ENCODE assay signal across 14 cellular contexts in genomic region chr2:201196003-201196402, GRCh38.
"Had no signal": no experiment of that assay in that cellular context is flagged by ENCODE, and none has a peak within 500 bp of the region (broad histone marks: within the 10 kb centered on the region; RNA-seq: fewer than 3 reads in every experiment).

No MANE protein-coding gene starts in this region.

- H3K27ac ChIP-seq: adrenal gland, cardiac muscle cell, esophagus muscularis mucosa had no signal

- H3K27ac Mint-ChIP-seq: activated B cell treated with CpG ODN at 0.5 μM for 24 hours; activated CD4-positive, alpha-beta T cell treated with anti-CD3 and anti-CD28 coated beads, Interleukin-2, amount 10 ng/mL, durations not matched to agents 24 days and 14 days; stimulated activated naive CD8-positive, alpha-beta T cell treated with anti-CD3 and anti-CD28 coated beads, Interleukin-15, amount 100 ng/mL, for 72 hours; T-helper 1 cell treated with Interleukin-12 subunit alpha and Interleukin-12 subunit beta and Interleukin-4 antibody, amounts not matched to agents 30 μg/mL and 1 μg/mL, for 36 hours had no signal

- H3K27me3 ChIP-seq: adrenal gland, cardiac muscle cell, esophagus muscularis mucosa, upper lobe of left lung had no signal

- H3K36me3 ChIP-seq: adrenal gland, cardiac muscle cell had no signal

- FAIRE-seq: endometrium had no signal

- DNase-seq: activated B cell treated with CpG ODN at 0.5 μM for 24 hours; activated CD4-positive, alpha-beta T cell treated with anti-CD3 and anti-CD28 coated beads, Interleukin-2, amount 10 ng/mL, durations not matched to agents 24 days and 14 days; activated CD8-positive, alpha-beta memory T cell treated with anti-CD3 and anti-CD28 coated beads for 24 hours; activated naive CD4-positive, alpha-beta T cell treated with anti-CD3 and anti-CD28 coated beads, Interleukin-2, amount 50 U/mL, for 16 hours; adrenal gland; naive B cell; stimulated activated CD4-positive, alpha-beta T cell treated with anti-CD3 and anti-CD28 coated beads, Interleukin-1b, Interleukin-23, amount 100 ng/mL, for 48 hours; stimulated activated naive CD8-positive, alpha-beta T cell treated with anti-CD3 and anti-CD28 coated beads, Interleukin-15, amount 100 ng/mL, for 72 hours; upper lobe of left lung had no signal

- H3K27me3 Mint-ChIP-seq: activated B cell treated with CpG ODN at 0.5 μM for 24 hours; activated CD4-positive, alpha-beta T cell treated with anti-CD3 and anti-CD28 coated beads, Interleukin-2, amount 10 ng/mL, durations not matched to agents 24 days and 14 days; naive B cell; stimulated activated naive CD8-positive, alpha-beta T cell treated with anti-CD3 and anti-CD28 coated beads, Interleukin-15, amount 100 ng/mL, for 72 hours had no signal

- H3K9me3 Mint-ChIP-seq: activated B cell treated with CpG ODN at 0.5 μM for 24 hours; activated CD4-positive, alpha-beta T cell treated with anti-CD3 and anti-CD28 coated beads, Interleukin-2, amount 10 ng/mL, durations not matched to agents 24 days and 14 days; stimulated activated naive CD8-positive, alpha-beta T cell treated with anti-CD3 and anti-CD28 coated beads, Interleukin-15, amount 100 ng/mL, for 72 hours; T-helper 1 cell treated with Interleukin-12 subunit alpha and Interleukin-12 subunit beta and Interleukin-4 antibody, amounts not matched to agents 30 μg/mL and 1 μg/mL, for 36 hours had no signal

- H3K4me3 Mint-ChIP-seq: activated B cell treated with CpG ODN at 0.5 μM for 24 hours; activated CD4-positive, alpha-beta T cell treated with anti-CD3 and anti-CD28 coated beads, Interleukin-2, amount 10 ng/mL, durations not matched to agents 24 days and 14 days; stimulated activated naive CD8-positive, alpha-beta T cell treated with anti-CD3 and anti-CD28 coated beads, Interleukin-15, amount 100 ng/mL, for 72 hours; T-helper 1 cell treated with Interleukin-12 subunit alpha and Interleukin-12 subunit beta and Interleukin-4 antibody, amounts not matched to agents 30 μg/mL and 1 μg/mL, for 36 hours had no signal

- H3K4me3 ChIP-seq: adrenal gland, cardiac muscle cell, esophagus muscularis mucosa, upper lobe of left lung had no signal

- ATAC-seq: sciatic nerve; stimulated activated naive CD8-positive, alpha-beta T cell treated with anti-CD3 and anti-CD28 coated beads, Interleukin-15, amount 100 ng/mL, for 72 hours had no signal

- H3K9me3 ChIP-seq: adrenal gland, esophagus muscularis mucosa, upper lobe of left lung had no signal
